In genomic region chr22:25569983-25570382, GRCh38 we compare ENCODE assay signal across 32 cellular contexts. TPM values are rescaled to one million over a fixed set of nuclear protein-coding genes. Genes with fewer than 3 reads are reported as not detected.
DNase-seq lines count a peak whose midpoint lies in the region; ATAC-seq and TF ChIP-seq lines count a peak whose summit lies in the region.
"Had no signal": no experiment of that assay in that cellular context is flagged by ENCODE, and none has a peak within 500 bp of the region (broad histone marks: within the 10 kb centered on the region; RNA-seq: fewer than 3 reads in every experiment).

No MANE protein-coding gene starts in this region.

- peaks cover 88% of the 10 kb centered on the region for H3K4me1 Mint-ChIP-seq in activated B cell treated with CpG ODN at 0.5 μM for 24 hours
- peaks cover 6% of the 10 kb centered on the region for H3K4me1 Mint-ChIP-seq in chondrocyte (ENCODE audit: low read depth)

- WGBS in smooth muscle cell (ENCODE audit: low lambda C conversion rate) = 92% methylated on average over 10 of the region's 10 CpGs

- no peak overlapping the region for H3K9ac ChIP-seq in smooth muscle cell (ENCODE audit: low read depth)
- H3K9ac ChIP-seq: KMS-11 had no signal

- DNase-seq in AML-193 (lab: John Stamatoyannopoulos, UW) (peak; percentile 44 to 48), GM12865 (ENCODE audit: low read depth) (peak; percentile 51), MV-4-11 (lab: John Stamatoyannopoulos, UW) (peak; percentile 43), activated B cell treated with CpG ODN at 0.5 μM for 24 hours (no peak), chondrocyte (ENCODE audit: low spot score) (no peak), HPDE6-E6E7 (ENCODE audit: extremely low spot score) (no peak), COR-L47 (lab: John Stamatoyannopoulos, UW) (no peak), smooth muscle cell (lab: John Stamatoyannopoulos, UW; ENCODE audit: unreplicated experiment) (no peak)
- DNase-seq: activated CD4-positive, alpha-beta T cell treated with anti-CD3 and anti-CD28 coated beads, Interleukin-2, amount 10 ng/mL, durations not matched to agents 7 days and 5 days; activated naive CD4-positive, alpha-beta T cell treated with Interleukin-2 at 50 U/mL for 16 hours; activated T-cell treated with anti-CD3 and anti-CD28 coated beads, Interleukin-2, amount 50 U/mL, for 72 hours; amniotic stem cell; colonic mucosa; hippocampal formation; immature natural killer cell; mesendoderm; NCI-H1105; NCI-H2029 treated with DMSO at 0.1 percent for 48 hours; NCI-H2227 treated with DMSO at 0.1 percent for 48 hours; NCI-H774; nucleus accumbens; PC-9; SHP77; stimulated activated CD4-positive, alpha-beta T cell treated with anti-CD3 and anti-CD28 coated beads, Interleukin-1b, Interleukin-23, amount 100 ng/mL, for 48 hours; T-helper 1 cell had no signal

- H3K27me3 ChIP-seq in smooth muscle cell (ENCODE audit: low read depth) = no peaks in the 10 kb centered on the region
- H3K27me3 ChIP-seq: breast epithelium, colonic mucosa, gastroesophageal sphincter, suprapubic skin had no signal

- no peak overlapping the region for H2AFZ ChIP-seq in smooth muscle cell (ENCODE audit: low read depth)
- H2AFZ ChIP-seq: PC-9 had no signal

- H3K4me2 ChIP-seq in smooth muscle cell = no peak overlapping the region
- H3K4me2 ChIP-seq: KMS-11, PC-9 had no signal

- H4K20me1 ChIP-seq in smooth muscle cell (ENCODE audit: low read depth) = no peaks in the 10 kb centered on the region

- H3K27me3 Mint-ChIP-seq in activated B cell treated with CpG ODN at 0.5 μM for 24 hours (no peaks in the 10 kb centered on the region), chondrocyte (ENCODE audit: low read depth) (peaks cover 11% of the 10 kb centered on the region)
- H3K27me3 Mint-ChIP-seq: activated CD4-positive, alpha-beta T cell treated with anti-CD3 and anti-CD28 coated beads, Interleukin-2, amount 10 ng/mL, durations not matched to agents 7 days and 5 days had no signal

- H3K27ac Mint-ChIP-seq in activated B cell treated with CpG ODN at 0.5 μM for 24 hours (peak overlapping the region; percentile 67), chondrocyte (ENCODE audit: unreplicated experiment) (no peak overlapping the region)
- H3K27ac Mint-ChIP-seq: activated CD4-positive, alpha-beta T cell treated with anti-CD3 and anti-CD28 coated beads, Interleukin-2, amount 10 ng/mL, durations not matched to agents 7 days and 5 days; activated T-cell treated with anti-CD3 and anti-CD28 coated beads, Interleukin-2, amount 50 U/mL, for 72 hours; immature natural killer cell had no signal

- no peaks in the 10 kb centered on the region for H3K36me3 ChIP-seq in smooth muscle cell (ENCODE audit: low read depth)
- H3K36me3 ChIP-seq: breast epithelium, colonic mucosa, gastroesophageal sphincter, suprapubic skin had no signal

- CTCF ChIA-PET in activated B cell treated with CpG ODN at 0.5 μM for 24 hours (lab: Charles Lee) = interaction anchor here (1.0 to 9.0 kb wide), 2 partner anchors 27 to 132 kb away, joined by 5 to 68 read pairs; no protein-coding TSS in a partner anchor

- H3F3A ChIP-seq in smooth muscle cell (ENCODE audit: low read depth) = peaks cover 3% of the 10 kb centered on the region

- no peak overlapping the region for H3K27ac ChIP-seq in smooth muscle cell (ENCODE audit: low read depth)
- H3K27ac ChIP-seq: breast epithelium, C4-2B, colonic mucosa, gastroesophageal sphincter, KMS-11, PC-9, suprapubic skin had no signal

- H3K9me3 ChIP-seq in smooth muscle cell (replicated peaks; ENCODE audit: low read depth) = no peaks in the 10 kb centered on the region
- H3K9me3 ChIP-seq: breast epithelium, colonic mucosa, gastroesophageal sphincter, suprapubic skin had no signal

- H3K36me3 Mint-ChIP-seq in activated B cell treated with CpG ODN at 0.5 μM for 24 hours (ENCODE audit: low read depth) (peaks cover 35% of the 10 kb centered on the region), chondrocyte (ENCODE audit: low read depth) (no peaks in the 10 kb centered on the region)
- H3K36me3 Mint-ChIP-seq: immature natural killer cell had no signal

- POLR2A ChIA-PET in activated B cell treated with CpG ODN at 0.5 μM for 24 hours (lab: Charles Lee) = interaction anchor here (0.6 to 1.3 kb wide), 2 partner anchors 22 to 118 kb away, joined by 7 to 13 read pairs; no protein-coding TSS in a partner anchor

- H3K4me1 ChIP-seq in smooth muscle cell (ENCODE audit: low read depth) = peaks cover 10% of the 10 kb centered on the region
- H3K4me1 ChIP-seq: colonic mucosa had no signal

- H3K79me2 ChIP-seq in smooth muscle cell (ENCODE audit: low read depth) = no peaks in the 10 kb centered on the region

- H3K4me3 Mint-ChIP-seq in activated B cell treated with CpG ODN at 0.5 μM for 24 hours (peak overlapping the region; percentile 41), chondrocyte (ENCODE audit: unreplicated experiment) (no peak overlapping the region)
- H3K4me3 Mint-ChIP-seq: activated CD4-positive, alpha-beta T cell treated with anti-CD3 and anti-CD28 coated beads, Interleukin-2, amount 10 ng/mL, durations not matched to agents 7 days and 5 days; activated T-cell treated with anti-CD3 and anti-CD28 coated beads, Interleukin-2, amount 50 U/mL, for 72 hours; immature natural killer cell had no signal

- peak overlapping the region; percentile 23; the same call in 1 of the 2 replicates for H3K4me3 ChIP-seq in GM12865 (ENCODE audit: low read depth, low read length)
- H3K4me3 ChIP-seq in smooth muscle cell = no peak overlapping the region
- H3K4me3 ChIP-seq: breast epithelium, colonic mucosa, gastroesophageal sphincter, PC-9, skin epidermis, suprapubic skin had no signal

- H3K9me3 Mint-ChIP-seq in activated B cell treated with CpG ODN at 0.5 μM for 24 hours = peaks cover 2% of the 10 kb centered on the region
- no peaks in the 10 kb centered on the region for H3K9me3 Mint-ChIP-seq in chondrocyte (ENCODE audit: low read depth)
- H3K9me3 Mint-ChIP-seq: immature natural killer cell had no signal

- TF ChIP-seq CTCF in GM12865 (IDR thresholded peaks at IDR 0.05; ENCODE audit: insufficient read depth, low read depth, low read length, missing control alignments) = no peak
- no peak for TF ChIP-seq CTCF in activated B cell treated with CpG ODN at 0.5 μM for 24 hours (IDR thresholded peaks at IDR 0.05)
- TF ChIP-seq CTCF in chondrocyte (IDR thresholded peaks at IDR 0.05) = no peak
- no peak for TF ChIP-seq CTCF in smooth muscle cell (IDR thresholded peaks at IDR 0.05; ENCODE audit: borderline replicate concordance, insufficient read depth, poor library complexity, severe bottlenecking)

- ATAC-seq in activated B cell treated with CpG ODN at 0.5 μM for 24 hours (ENCODE audit: low read depth) = no peak
- ATAC-seq: activated T-cell treated with anti-CD3 and anti-CD28 coated beads, Interleukin-2, amount 50 U/mL, for 72 hours; gastroesophageal sphincter; left lobe of liver had no signal

- intact Hi-C loops in activated B cell treated with CpG ODN at 0.5 μM for 24 hours (cut with micrococcal nuclease) = loop anchor here (5.0 to 10.0 kb wide), 4 partner anchors 32 to 855 kb away; partner anchors contain the start of gene ASPHD2

RNA-seq across cellular contexts. Expression of gene GRK3, which starts 5.5 kb away (rescaled TPM):
- total RNA-seq in activated B cell treated with CpG ODN at 0.5 μM for 24 hours (66.6 and 66.7 TPM in 2 replicates), chondrocyte (2.0 to 3.6 TPM (median 2.4 TPM) in 3 replicates), smooth muscle cell (4.6 and 4.7 TPM in 2 replicates)
- 1.0 and 2.2 TPM in 2 replicates for polyA plus RNA-seq in smooth muscle cell

Comparison
In these comparisons a context has a peak if more than half of its experiments do, and no peak if none do; other contexts are left out.
1. DNase-seq: peak in AML-193 (2 of 2), GM12865 (single experiment) and MV-4-11 (single experiment); none in activated B cell treated with CpG ODN at 0.5 μM for 24 hours (single experiment), chondrocyte (single experiment), HPDE6-E6E7 (single experiment), COR-L47 (single experiment) and smooth muscle cell (single experiment).
2. RNA of gene GRK3, which starts 5.5 kb away (total RNA-seq): 66.6 to 66.7 TPM in activated B cell treated with CpG ODN at 0.5 μM for 24 hours; 4.6 to 4.7 TPM in smooth muscle cell and 2.0 to 3.6 TPM in chondrocyte; every median in the first group is over 10 times any median in the second.